ENCODE assay signal across 17 cellular contexts in the genomic region with DNA sequence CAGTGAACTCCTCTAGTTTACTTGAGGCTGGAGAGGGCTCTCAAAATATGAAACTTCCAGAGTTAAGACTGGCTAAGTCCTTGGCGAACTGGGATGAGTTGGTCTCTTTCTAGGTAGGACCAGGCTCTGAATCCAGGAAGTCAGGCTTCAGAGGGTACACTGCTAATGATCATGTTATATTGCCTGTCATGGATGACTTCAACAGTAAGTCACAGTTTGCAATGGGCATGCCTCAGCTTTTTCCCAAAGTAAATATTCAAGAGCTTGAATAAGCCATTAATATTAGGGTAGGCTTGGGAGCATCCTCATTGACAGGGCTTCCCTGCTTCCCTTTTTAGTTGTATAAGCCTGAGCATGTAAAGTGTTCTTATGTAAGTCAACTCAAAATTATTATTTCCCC.
"Had no signal": no experiment of that assay in that cellular context is flagged by ENCODE, and none has a peak within 500 bp of the region (broad histone marks: within the 10 kb centered on the region; RNA-seq: fewer than 3 reads in every experiment).

No MANE protein-coding gene starts in this region.

- H3K4me1 ChIP-seq: esophagus muscularis mucosa, heart left ventricle, left lung, sigmoid colon, suprapubic skin, upper lobe of right lung had no signal

- H3K36me3 Mint-ChIP-seq: brain, memory B cell had no signal

- H3K27ac ChIP-seq: esophagus muscularis mucosa, heart left ventricle, left lung, sigmoid colon, suprapubic skin, upper lobe of right lung had no signal

- H3K4me3 Mint-ChIP-seq: brain, memory B cell, nephron progenitor cell had no signal

- H3K27me3 Mint-ChIP-seq: brain, memory B cell had no signal

- H3K36me3 ChIP-seq: esophagus muscularis mucosa, heart left ventricle, left lung, sigmoid colon, suprapubic skin, upper lobe of right lung had no signal

- H3K4me3 ChIP-seq: esophagus muscularis mucosa, heart left ventricle, left lung, sigmoid colon, suprapubic skin, upper lobe of right lung had no signal

- H3K27me3 ChIP-seq: esophagus muscularis mucosa, heart left ventricle, left lung, sigmoid colon, suprapubic skin, upper lobe of right lung had no signal

- H3K4me1 Mint-ChIP-seq: brain, memory B cell had no signal

- DNase-seq: activated CD4-positive, CD25-positive, alpha-beta regulatory T cell; activated naive CD4-positive, alpha-beta T cell treated with anti-CD3 and anti-CD28 coated beads, Interleukin-2, amount 50 U/mL, for 16 hours; activated T-cell treated with anti-CD3 and anti-CD28 coated beads, Interleukin-2, amount 50 U/mL, for 1 hour; effector memory CD4-positive, alpha-beta T cell; foreskin melanocyte; heart left ventricle; left lung; nephron progenitor cell; sigmoid colon; stimulated activated CD4-positive, alpha-beta T cell treated with anti-CD3 and anti-CD28 coated beads, Interleukin-12 subunit alpha, Interleukin-12 subunit beta, amount 100 ng/mL, for 4 hours; stimulated activated naive CD8-positive, alpha-beta T cell treated with anti-CD3 and anti-CD28 coated beads, Interleukin-15, Interleukin-2, amounts not matched to agents 100 U/mL and 50 U/mL, for 24 hours; T-helper 2 cell; upper lobe of right lung had no signal

- ATAC-seq: heart left ventricle; left lung; stimulated activated naive CD8-positive, alpha-beta T cell treated with anti-CD3 and anti-CD28 coated beads, Interleukin-15, Interleukin-2, amounts not matched to agents 100 U/mL and 50 U/mL, for 24 hours; upper lobe of right lung had no signal

- H3K27ac Mint-ChIP-seq: brain, memory B cell had no signal

- H3K9me3 ChIP-seq: esophagus muscularis mucosa, heart left ventricle, left lung, sigmoid colon, suprapubic skin, upper lobe of right lung had no signal

- H3K9me3 Mint-ChIP-seq: brain, memory B cell, nephron progenitor cell had no signal
